ENCODE assay signal across 21 cellular contexts in genomic region chr3:161332792-161333191, GRCh38. TPM values are rescaled to one million over a fixed set of nuclear protein-coding genes. Genes with fewer than 3 reads are reported as not detected.
A peak's percentile ranks its signal among the peaks of the same experiment; 100 is the strongest.
DNase-seq lines count a peak whose midpoint lies in the region; ATAC-seq and TF ChIP-seq lines count a peak whose summit lies in the region.
"Had no signal": no experiment of that assay in that cellular context is flagged by ENCODE, and none has a peak within 500 bp of the region (broad histone marks: within the 10 kb centered on the region; RNA-seq: fewer than 3 reads in every experiment).

No MANE protein-coding gene starts in this region.

- H3K36me3 ChIP-seq in osteoblast (ENCODE audit: insufficient read depth, low read length): no peaks in the 10 kb centered on the region
- no peaks in the 10 kb centered on the region for H3K36me3 ChIP-seq in heart left ventricle
- H3K36me3 ChIP-seq: BE2C, HAP-1 had no signal

- DNase-seq in Calu3 (peak; percentile 28), NCI-H69 (lab: John Stamatoyannopoulos, UW) (peak; percentile 13), epithelial cell of esophagus (ENCODE audit: low read depth) (peak; percentile 30), osteoblast (ENCODE audit: insufficient read length, low spot score, missing footprints) (peak; percentile 32), HUDEP-2 (lab: John Stamatoyannopoulos, UW; ENCODE audit: unreplicated experiment in 76 of 76) (no peak), NCI-H510A treated with DMSO at 0.1 percent for 48 hours (lab: John Stamatoyannopoulos, UW) (no peak), heart left ventricle (no peak)
- DNase-seq: 8988T; ACHN; BE2C; C1 segment of cervical spinal cord; CD4-positive, CD25-positive, alpha-beta regulatory T cell; CD8-positive, alpha-beta memory T cell; COR-L47; DMS79 treated with DMSO at 0.1 percent for 48 hours; GF-D8; GM23248; IMR-90 had no signal

- WGBS in heart left ventricle, 4 donors: 49 to 73% (median 60%) methylated on average over 1 of the region's 1 CpG

- no peak for ATAC-seq in heart left ventricle
- ATAC-seq: K562 had no signal

- H3K4me3 ChIP-seq in epithelial cell of esophagus (ENCODE audit: low read length) (no peak overlapping the region), osteoblast (ENCODE audit: insufficient read depth, low read length) (no peak overlapping the region), heart left ventricle (no peak overlapping the region)
- H3K4me3 ChIP-seq: GM23248, HAP-1, K562 had no signal

- no peak overlapping the region for H2AFZ ChIP-seq in osteoblast (ENCODE audit: low read length)
- H2AFZ ChIP-seq: GM23248 had no signal

- no peak overlapping the region for H3K4me3 Mint-ChIP-seq in Calu3 (ENCODE audit: low read depth, unreplicated experiment)
- H3K4me3 Mint-ChIP-seq: CD4-positive, CD25-positive, alpha-beta regulatory T cell; CD8-positive, alpha-beta memory T cell had no signal

- H3K4me1 Mint-ChIP-seq in Calu3 (ENCODE audit: low read depth, unreplicated experiment): peaks cover 25% of the 10 kb centered on the region

- H3K4me1 ChIP-seq in osteoblast (ENCODE audit: insufficient read depth, low read length) (no peaks in the 10 kb centered on the region), heart left ventricle (peaks cover 0 to 5% (median 0%) of the 10 kb centered on the region in 12 donors)
- H3K4me1 ChIP-seq: BE2C, HAP-1 had no signal

- no peaks in the 10 kb centered on the region for H3K36me3 Mint-ChIP-seq in Calu3 (ENCODE audit: insufficient read depth, unreplicated experiment)
- H3K36me3 Mint-ChIP-seq: CD4-positive, CD25-positive, alpha-beta regulatory T cell; CD8-positive, alpha-beta memory T cell had no signal

- peaks cover 6% of the 10 kb centered on the region for H3K9me3 Mint-ChIP-seq in Calu3 (ENCODE audit: low read depth, unreplicated experiment)
- H3K9me3 Mint-ChIP-seq: CD8-positive, alpha-beta memory T cell had no signal

- TF ChIP-seq POLR2A in heart left ventricle (IDR thresholded peaks at IDR 0.05): no peak

- no peaks in the 10 kb centered on the region for H4K20me1 ChIP-seq in osteoblast (ENCODE audit: insufficient read depth, low read length)

- no peak overlapping the region for H3K4me2 ChIP-seq in osteoblast (ENCODE audit: insufficient read depth, low read length)

- H3K27ac ChIP-seq in osteoblast (ENCODE audit: low read depth, low read length): no peak overlapping the region
- no peak overlapping the region for H3K27ac ChIP-seq in heart left ventricle
- H3K27ac ChIP-seq: GM23248 had no signal

- intact Hi-C loops in Calu3 (cut with micrococcal nuclease; ENCODE audit: unreplicated experiment) (no loop called here), heart left ventricle (cut with DNase I) (no loop called here)

- no peaks in the 10 kb centered on the region for H3K27me3 ChIP-seq in osteoblast (ENCODE audit: insufficient read depth, low read length)
- H3K27me3 ChIP-seq in heart left ventricle: no peaks in the 10 kb centered on the region
- H3K27me3 ChIP-seq: BE2C had no signal

- no peaks in the 10 kb centered on the region for H3K9me3 ChIP-seq in osteoblast (ENCODE audit: low read depth, low read length)
- no peaks in the 10 kb centered on the region for H3K9me3 ChIP-seq in heart left ventricle
- H3K9me3 ChIP-seq: BE2C, HAP-1 had no signal

- H3K79me2 ChIP-seq in osteoblast (ENCODE audit: insufficient read depth, low read length): no peaks in the 10 kb centered on the region

- no peaks in the 10 kb centered on the region for H3K27me3 Mint-ChIP-seq in Calu3 (ENCODE audit: unreplicated experiment)

- no peak overlapping the region for H3K27ac Mint-ChIP-seq in Calu3 (ENCODE audit: unreplicated experiment)
- H3K27ac Mint-ChIP-seq: CD4-positive, CD25-positive, alpha-beta regulatory T cell; CD8-positive, alpha-beta memory T cell had no signal

- CTCF ChIA-PET in Calu3 (lab: Charles Lee): no interaction called here

- TF ChIP-seq CTCF in Calu3 (IDR thresholded peaks at IDR 0.05; ENCODE audit: unreplicated experiment) (no peak), epithelial cell of esophagus (IDR thresholded peaks at IDR 0.05; ENCODE audit: insufficient read depth, low read depth, low read length, missing control alignments) (no peak), osteoblast (IDR thresholded peaks at IDR 0.05; ENCODE audit: extremely low read depth, low read depth, low read length) (no peak), heart left ventricle (IDR thresholded peaks at IDR 0.05) (no peak)

- no TSS peak for BruUV-seq in Calu3 (replicated peaks; lab: Mats Ljungman, UMichigan)

RNA-seq across cellular contexts. Expression of gene SPTSSB, which starts 38.5 kb away (rescaled TPM):
- 3.0 and 8.1 TPM in 2 replicates for total RNA-seq in Calu3 (2022)
- total RNA-seq in osteoblast: not detected in 2 replicates
- total RNA-seq in heart left ventricle: under 1 TPM in 5 of 9 donors, not detected in 4; 0.09 to 0.58 (median 0.25) TPM
- polyA plus RNA-seq in heart left ventricle: under 1 TPM in 1 of 2 donors, not detected in 1; 0.53 TPM
- total RNA-seq: CD4-positive, CD25-positive, alpha-beta regulatory T cell; CD8-positive, alpha-beta memory T cell; GM23248; H4; IMR-90 had no signal
- polyA plus RNA-seq: GM23248, IMR-90, K562 had no signal

Comparison
In these comparisons a context has a peak if more than half of its experiments do, and no peak if none do; other contexts are left out.
1. DNase-seq: peak in Calu3 (single experiment), NCI-H69 (single experiment), epithelial cell of esophagus (single experiment) and osteoblast (single experiment); none in HUDEP-2 (0 of 76), NCI-H510A treated with DMSO at 0.1 percent for 48 hours (single experiment) and heart left ventricle (0 of 5).